ENCODE assay signal across 26 cellular contexts in the genomic region with DNA sequence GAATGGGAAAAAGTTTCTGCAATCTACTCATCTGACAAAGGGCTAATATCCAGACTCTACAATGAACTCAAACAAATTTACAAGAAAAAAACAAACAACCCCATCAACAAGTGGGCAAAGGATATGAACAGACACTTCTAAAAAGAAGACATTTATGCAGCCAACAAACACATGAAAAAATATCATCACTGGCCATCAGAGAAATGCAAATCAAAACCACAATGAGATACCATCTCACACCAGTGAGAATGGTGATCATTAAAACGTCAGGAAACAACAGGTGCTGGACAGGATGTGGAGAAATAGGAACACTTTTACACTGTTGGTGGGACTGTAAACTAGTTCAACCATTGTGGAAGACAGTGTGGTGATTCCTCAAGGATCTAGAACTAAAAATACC. TPM values are rescaled to one million over a fixed set of nuclear protein-coding genes. Genes with fewer than 3 reads are reported as not detected.
"Had no signal": no experiment of that assay in that cellular context is flagged by ENCODE, and none has a peak within 500 bp of the region (broad histone marks: within the 10 kb centered on the region; RNA-seq: fewer than 3 reads in every experiment).

No MANE protein-coding gene starts in this region.

RNA-seq across cellular contexts. Expression of gene ASCL4, which starts 47.2 kb away (rescaled TPM):
- total RNA-seq: naive thymus-derived CD8-positive, alpha-beta T cell; natural killer cell; natural killer cell treated with Interleukin-12 subunit alpha and Interleukin-12 subunit beta and Interleukin-15 and Interleukin-18, amount 100 ng/mL, for 72 hours; neural crest cell; occipital lobe; omental fat pad; osteoblast; osteocyte; ovary; pancreas; posterior vena cava; progenitor cell of endocrine pancreas; prostate gland; psoas muscle; pulmonary artery endothelial cell; renal cortical epithelial cell; right atrium auricular region; right cardiac atrium; right lobe of liver; sciatic nerve; sigmoid colon; skeletal muscle tissue; smooth muscle cell; spleen had no signal
- polyA plus RNA-seq: naive thymus-derived CD8-positive, alpha-beta T cell; neural cell; ovary; psoas muscle; small intestine; smooth muscle cell had no signal
